In the genomic region with DNA sequence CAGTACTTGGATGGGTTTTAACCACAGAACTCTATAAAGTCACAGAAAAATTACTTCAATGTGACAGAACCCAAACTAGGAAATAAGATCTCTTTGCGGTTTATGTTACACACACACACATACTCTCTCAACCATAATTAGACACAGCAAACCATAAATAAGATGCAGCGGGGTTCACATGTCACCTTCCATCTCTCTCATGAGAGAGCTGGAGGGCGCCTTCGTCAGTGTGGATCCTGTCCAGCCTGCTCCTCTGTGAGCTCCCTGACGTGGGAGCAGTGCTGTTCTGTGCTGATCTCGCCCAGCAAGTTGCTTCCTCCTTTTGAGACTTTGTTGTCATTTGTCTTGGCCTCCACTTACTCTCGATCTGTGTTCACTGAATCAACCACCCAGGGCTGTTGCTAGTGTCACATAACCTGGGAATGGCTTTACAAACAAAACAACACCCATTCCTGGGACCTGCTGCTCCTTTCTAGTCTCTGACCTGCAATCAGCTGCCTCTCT, we compare ENCODE assay signal across 8 cellular contexts.
DNase-seq lines count a peak whose midpoint lies in the region; ATAC-seq and TF ChIP-seq lines count a peak whose summit lies in the region.

No MANE protein-coding gene starts in this region.

- peaks cover 6% of the 10 kb centered on the region for H3K36me3 Mint-ChIP-seq in activated naive CD4-positive, alpha-beta T cell treated with anti-CD3 and anti-CD28 coated beads, Interleukin-2, amount 50 U/mL, for 24 hours
- no peaks in the 10 kb centered on the region for H3K36me3 Mint-ChIP-seq in T-helper 1 cell treated with Interleukin-12 subunit alpha and Interleukin-12 subunit beta and Interleukin-4 antibody, amounts not matched to agents 30 μg/mL and 1 μg/mL, for 36 hours (ENCODE audit: low read depth)
- no peaks in the 10 kb centered on the region for H3K36me3 Mint-ChIP-seq in neural progenitor cell

- no peaks in the 10 kb centered on the region for H3K9me3 ChIP-seq in neural progenitor cell (ENCODE audit: low read depth)

- no peaks in the 10 kb centered on the region for H3K27me3 Mint-ChIP-seq in activated naive CD4-positive, alpha-beta T cell treated with anti-CD3 and anti-CD28 coated beads, Interleukin-2, amount 50 U/mL, for 24 hours
- H3K27me3 Mint-ChIP-seq in T-helper 1 cell treated with Interleukin-12 subunit alpha and Interleukin-12 subunit beta and Interleukin-4 antibody, amounts not matched to agents 30 μg/mL and 1 μg/mL, for 36 hours (ENCODE audit: low read depth) = peaks cover 7% of the 10 kb centered on the region
- H3K27me3 Mint-ChIP-seq in neural progenitor cell (ENCODE audit: insufficient read depth, low read depth) = no peaks in the 10 kb centered on the region

- H3K4me1 ChIP-seq in neural progenitor cell = peaks cover 8% of the 10 kb centered on the region

- ATAC-seq in HG02973 (IDR thresholded peaks at IDR 0.05; ENCODE audit: unreplicated experiment) = peak; percentile 69

- no peak overlapping the region for H3K9ac ChIP-seq in neural progenitor cell

- no peak for TF ChIP-seq CTCF in neural progenitor cell (IDR thresholded peaks at IDR 0.05)

- H3K36me3 ChIP-seq in neural progenitor cell = no peaks in the 10 kb centered on the region

- H3K27ac ChIP-seq in neural progenitor cell = no peak overlapping the region

- peaks cover 5% of the 10 kb centered on the region for H3F3A ChIP-seq in neural progenitor cell (ENCODE audit: low read depth)

- H2AFZ ChIP-seq in neural progenitor cell (replicated peaks) = peak overlapping the region; percentile 52

- peaks cover 22% of the 10 kb centered on the region for H3K4me1 Mint-ChIP-seq in activated naive CD4-positive, alpha-beta T cell treated with anti-CD3 and anti-CD28 coated beads, Interleukin-2, amount 50 U/mL, for 24 hours
- H3K4me1 Mint-ChIP-seq in T-helper 1 cell treated with Interleukin-12 subunit alpha and Interleukin-12 subunit beta and Interleukin-4 antibody, amounts not matched to agents 30 μg/mL and 1 μg/mL, for 36 hours (ENCODE audit: low read depth) = peaks cover 12% of the 10 kb centered on the region
- H3K4me1 Mint-ChIP-seq in neural progenitor cell = no peaks in the 10 kb centered on the region

- peak overlapping the region; percentile 68 for H3K27ac Mint-ChIP-seq in activated naive CD4-positive, alpha-beta T cell treated with anti-CD3 and anti-CD28 coated beads, Interleukin-2, amount 50 U/mL, for 24 hours
- H3K27ac Mint-ChIP-seq in T-helper 1 cell treated with Interleukin-12 subunit alpha and Interleukin-12 subunit beta and Interleukin-4 antibody, amounts not matched to agents 30 μg/mL and 1 μg/mL, for 36 hours = peak overlapping the region; percentile 69
- no peak overlapping the region for H3K27ac Mint-ChIP-seq in neural progenitor cell

- no peaks in the 10 kb centered on the region for H3K27me3 ChIP-seq in neural progenitor cell

- H3K79me2 ChIP-seq in neural progenitor cell (ENCODE audit: low read depth) = no peaks in the 10 kb centered on the region

- no peaks in the 10 kb centered on the region for H4K20me1 ChIP-seq in neural progenitor cell (ENCODE audit: low read depth)

- peak overlapping the region; percentile 73 for H3K4me3 Mint-ChIP-seq in activated naive CD4-positive, alpha-beta T cell treated with anti-CD3 and anti-CD28 coated beads, Interleukin-2, amount 50 U/mL, for 24 hours
- H3K4me3 Mint-ChIP-seq in T-helper 1 cell treated with Interleukin-12 subunit alpha and Interleukin-12 subunit beta and Interleukin-4 antibody, amounts not matched to agents 30 μg/mL and 1 μg/mL, for 36 hours = peak overlapping the region; percentile 38
- no peak overlapping the region for H3K4me3 Mint-ChIP-seq in neural progenitor cell

- H3K9me3 Mint-ChIP-seq in activated naive CD4-positive, alpha-beta T cell treated with anti-CD3 and anti-CD28 coated beads, Interleukin-2, amount 50 U/mL, for 24 hours = peaks cover 11% of the 10 kb centered on the region
- peaks cover 24% of the 10 kb centered on the region for H3K9me3 Mint-ChIP-seq in T-helper 1 cell treated with Interleukin-12 subunit alpha and Interleukin-12 subunit beta and Interleukin-4 antibody, amounts not matched to agents 30 μg/mL and 1 μg/mL, for 36 hours
- peaks cover 8% of the 10 kb centered on the region for H3K9me3 Mint-ChIP-seq in neural progenitor cell

- H3K4me3 ChIP-seq in neural progenitor cell = no peak overlapping the region

- DNase-seq in activated naive CD4-positive, alpha-beta T cell treated with anti-CD3 and anti-CD28 coated beads, Interleukin-2, amount 50 U/mL, for 16 hours = no peak
- DNase-seq in neural progenitor cell (ENCODE audit: low spot score) = peak; percentile 15
- no peak for DNase-seq in T-helper 9 cell
- no peak for DNase-seq in stimulated activated CD4-positive, alpha-beta T cell treated with anti-CD3 and anti-CD28 coated beads, Interleukin-2, amount 100 ng/mL, for 24 hours
- no peak for DNase-seq in NCI-H2227 (lab: John Stamatoyannopoulos, UW; ENCODE audit: unreplicated experiment)

- peak overlapping the region; percentile 51 for H3K4me2 ChIP-seq in neural progenitor cell
